Comparison of ENCODE assay signal across 21 cellular contexts in the genomic region with DNA sequence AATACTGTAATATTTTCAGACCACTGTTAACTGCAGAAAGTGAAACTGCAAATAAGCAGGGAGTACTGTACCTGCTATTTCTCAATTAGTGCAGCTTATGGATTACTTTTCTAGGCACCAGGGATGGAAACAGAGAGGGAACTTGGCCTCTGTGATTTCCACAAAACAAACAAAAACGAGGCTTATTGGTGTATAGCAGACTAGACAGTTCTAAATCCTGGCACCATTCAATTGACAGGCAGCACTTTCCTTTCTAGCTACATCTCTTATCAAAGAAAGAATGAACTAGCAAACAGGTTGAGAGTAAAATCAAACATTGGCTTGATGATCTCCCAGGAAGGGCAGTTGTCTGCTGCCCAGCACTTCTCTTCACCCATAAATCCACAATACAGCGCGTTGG. TPM values are rescaled to one million over a fixed set of nuclear protein-coding genes. Genes with fewer than 3 reads are reported as not detected.
"Had no signal": no experiment of that assay in that cellular context is flagged by ENCODE, and none has a peak within 500 bp of the region (broad histone marks: within the 10 kb centered on the region; RNA-seq: fewer than 3 reads in every experiment).

No MANE protein-coding gene starts in this region.

- H3K27ac Mint-ChIP-seq: dendritic cell treated with granulocyte-macrophage colony-stimulating factor and Interleukin-4, amounts not matched to agents 40 ng/mL and 50 ng/mL, for 4 days; endodermal cell; naive thymus-derived CD8-positive, alpha-beta T cell; stimulated activated naive B cell treated with anti-CD40 and anti-IgM and Interleukin-4, amounts not matched to agents 10 μg/mL and 1 μg/mL and 100 μg/mL, for 72 hours had no signal

- H3K27me3 ChIP-seq: foreskin keratinocyte, stomach had no signal

- DNase-seq: endodermal cell; erythroblast; foreskin keratinocyte; left colon; mucosa of descending colon; naive thymus-derived CD8-positive, alpha-beta T cell; psoas muscle; retina; stimulated activated CD4-positive, alpha-beta T cell treated with anti-CD3 and anti-CD28 coated beads, Interleukin-2, amount 100 ng/mL, for 24 hours; stimulated activated CD4-positive, alpha-beta T cell treated with anti-CD3 and anti-CD28 coated beads, Interleukin-4, amount 100 ng/mL, for 4 hours; stimulated activated naive B cell treated with anti-CD40 and anti-IgM and Interleukin-4, amounts not matched to agents 10 μg/mL and 1 μg/mL and 100 μg/mL, for 72 hours; stomach; substantia nigra; transverse colon had no signal

- H3K4me1 ChIP-seq: foreskin keratinocyte, psoas muscle, stomach had no signal

- H3K9me3 ChIP-seq: mucosa of descending colon, neutrophil, psoas muscle, stomach, thoracic aorta, transverse colon had no signal

- H3K4me3 ChIP-seq: mucosa of descending colon, psoas muscle, stomach, thoracic aorta, transverse colon had no signal

- H3K4me1 Mint-ChIP-seq: naive thymus-derived CD8-positive, alpha-beta T cell; stimulated activated naive B cell treated with anti-CD40 and anti-IgM and Interleukin-4, amounts not matched to agents 10 μg/mL and 1 μg/mL and 100 μg/mL, for 72 hours had no signal

- ATAC-seq: foreskin keratinocyte; left colon; mucosa of descending colon; naive thymus-derived CD8-positive, alpha-beta T cell; psoas muscle; sciatic nerve; stimulated activated naive B cell treated with anti-CD40 and anti-IgM and Interleukin-4, amounts not matched to agents 10 μg/mL and 1 μg/mL and 100 μg/mL, for 72 hours had no signal

- H3K27ac ChIP-seq: foreskin keratinocyte, neutrophil, psoas muscle, stomach, thoracic aorta, transverse colon had no signal

- FAIRE-seq: colon, endothelial cell of umbilical vein had no signal

- H3K9me3 Mint-ChIP-seq: dendritic cell treated with granulocyte-macrophage colony-stimulating factor and Interleukin-4, amounts not matched to agents 40 ng/mL and 50 ng/mL, for 4 days; stimulated activated naive B cell treated with anti-CD40 and anti-IgM and Interleukin-4, amounts not matched to agents 10 μg/mL and 1 μg/mL and 100 μg/mL, for 72 hours had no signal

- H3K36me3 ChIP-seq: neutrophil, stomach, thoracic aorta, transverse colon had no signal

- H3K4me3 Mint-ChIP-seq: dendritic cell treated with granulocyte-macrophage colony-stimulating factor and Interleukin-4, amounts not matched to agents 40 ng/mL and 50 ng/mL, for 4 days; endodermal cell; naive thymus-derived CD8-positive, alpha-beta T cell; stimulated activated naive B cell treated with anti-CD40 and anti-IgM and Interleukin-4, amounts not matched to agents 10 μg/mL and 1 μg/mL and 100 μg/mL, for 72 hours had no signal

- H3K36me3 Mint-ChIP-seq: stimulated activated naive B cell treated with anti-CD40 and anti-IgM and Interleukin-4, amounts not matched to agents 10 μg/mL and 1 μg/mL and 100 μg/mL, for 72 hours had no signal

RNA-seq across cellular contexts. Expression of gene IL33, which starts 16.0 kb away (rescaled TPM):
- total RNA-seq: naive thymus-derived CD8-positive, alpha-beta T cell had no signal
- polyA plus RNA-seq: naive thymus-derived CD8-positive, alpha-beta T cell; neural cell had no signal
